10 cellular contexts compared by ENCODE assay signal in genomic region chr4:152785639-152786517, GRCh38. TPM values are rescaled to one million over a fixed set of nuclear protein-coding genes. Genes with fewer than 3 reads are reported as not detected.
DNase-seq lines count a peak whose midpoint lies in the region; ATAC-seq and TF ChIP-seq lines count a peak whose summit lies in the region.
"Had no signal": no experiment of that assay in that cellular context is flagged by ENCODE, and none has a peak within 500 bp of the region (broad histone marks: within the 10 kb centered on the region; RNA-seq: fewer than 3 reads in every experiment).

No MANE protein-coding gene starts in this region.

- no peak overlapping the region for H3K27ac ChIP-seq in CD8-positive, alpha-beta memory T cell (ENCODE audit: low read depth, low read length)
- H3K27ac ChIP-seq in WERI-Rb-1 (peak overlapping the region; percentile 78), coronary artery (no peak overlapping the region)

- no peaks in the 10 kb centered on the region for H3K9me3 Mint-ChIP-seq in CD8-positive, alpha-beta memory T cell
- no peaks in the 10 kb centered on the region for H3K9me3 Mint-ChIP-seq in mesothelial cell of epicardium

- H3K27me3 ChIP-seq in CD8-positive, alpha-beta memory T cell (ENCODE audit: insufficient read depth, low read length, poor library complexity, severe bottlenecking), result no peaks in the 10 kb centered on the region
- no peaks in the 10 kb centered on the region for H3K27me3 ChIP-seq in WERI-Rb-1 (ENCODE audit: insufficient read depth, low read depth, severe bottlenecking)

- no peak overlapping the region for H3K4me3 ChIP-seq in CD8-positive, alpha-beta memory T cell (ENCODE audit: low read length)
- H3K4me3 ChIP-seq in WERI-Rb-1 (ENCODE audit: low read depth, low read length), result peak overlapping the region; percentile 25
- H3K4me3 ChIP-seq in coronary artery, result no peak overlapping the region

- no peaks in the 10 kb centered on the region for H3K27me3 Mint-ChIP-seq in CD8-positive, alpha-beta memory T cell
- H3K27me3 Mint-ChIP-seq in mesothelial cell of epicardium (ENCODE audit: low read depth), result no peaks in the 10 kb centered on the region

- H3K36me3 Mint-ChIP-seq in CD8-positive, alpha-beta memory T cell, result peaks cover 0 to 3% (median 2%) of the 10 kb centered on the region in 3 donors
- peaks cover 2% of the 10 kb centered on the region for H3K36me3 Mint-ChIP-seq in mesothelial cell of epicardium

- H3K36me3 ChIP-seq in CD8-positive, alpha-beta memory T cell (ENCODE audit: insufficient read depth, low read length), result no peaks in the 10 kb centered on the region
- H3K36me3 ChIP-seq in WERI-Rb-1, result peaks cover 11% of the 10 kb centered on the region

- CTCF ChIA-PET in CD8-positive, alpha-beta memory T cell (lab: Charles Lee), result no interaction called here

- peak overlapping the region; percentile 0 to 64 (median 37) for H3K4me3 Mint-ChIP-seq in CD8-positive, alpha-beta memory T cell
- no peak overlapping the region for H3K4me3 Mint-ChIP-seq in mesothelial cell of epicardium

- no peak for DNase-seq in CD8-positive, alpha-beta memory T cell
- no peak for DNase-seq in WERI-Rb-1
- no peak for DNase-seq in mesothelial cell of epicardium (ENCODE audit: low spot score in 2 of 2, unreplicated experiment in 2 of 2)
- no peak for DNase-seq in stimulated activated naive CD4-positive, alpha-beta T cell treated with Interleukin-2 at 50 U/mL for 16 hours (lab: John Stamatoyannopoulos, UW)
- DNase-seq in coronary artery (ENCODE audit: low spot score), result no peak
- DNase-seq: activated CD8-positive, alpha-beta memory T cell treated with anti-CD3 and anti-CD28 coated beads, Interleukin-2, amount 50 U/mL, for 4 hours; NCI-H1436 treated with DMSO at 0.1 percent for 48 hours had no signal

- POLR2A ChIA-PET in CD8-positive, alpha-beta memory T cell (lab: Charles Lee), result no interaction called here

- peak overlapping the region in 6 of 8 donors; percentile 2 to 72 (median 54) for H3K27ac Mint-ChIP-seq in CD8-positive, alpha-beta memory T cell
- peak overlapping the region; percentile 5 for H3K27ac Mint-ChIP-seq in mesothelial cell of epicardium

- TF ChIP-seq CTCF in WERI-Rb-1 (IDR thresholded peaks at IDR 0.05; ENCODE audit: low read depth, low read length) (no peak), mesothelial cell of epicardium (IDR thresholded peaks at IDR 0.05; ENCODE audit: unreplicated experiment) (no peak), coronary artery (IDR thresholded peaks at IDR 0.05) (no peak)

- peaks cover 33 to 67% (median 62%) of the 10 kb centered on the region in 3 donors for H3K4me1 Mint-ChIP-seq in CD8-positive, alpha-beta memory T cell
- peaks cover 25% of the 10 kb centered on the region for H3K4me1 Mint-ChIP-seq in mesothelial cell of epicardium

- ATAC-seq in GM19372 (IDR thresholded peaks at IDR 0.05; ENCODE audit: low read depth, unreplicated experiment) (peak; percentile 49), HG02973 (IDR thresholded peaks at IDR 0.05; ENCODE audit: unreplicated experiment) (no peak)
- ATAC-seq: Panc1 had no signal

- H3K4me1 ChIP-seq in CD8-positive, alpha-beta memory T cell (ENCODE audit: insufficient read depth, low read length), result peaks cover 16% of the 10 kb centered on the region

- H3K9me3 ChIP-seq in CD8-positive, alpha-beta memory T cell (ENCODE audit: low read length), result no peaks in the 10 kb centered on the region
- no peaks in the 10 kb centered on the region for H3K9me3 ChIP-seq in WERI-Rb-1 (ENCODE audit: severe bottlenecking)

RNA-seq across cellular contexts. Expression of gene ARFIP1, which starts 6.1 kb away (rescaled TPM):
- 10 to 100 TPM; 13.1 to 14.0 TPM for total RNA-seq in CD8-positive, alpha-beta memory T cell
- polyA plus RNA-seq in CD8-positive, alpha-beta memory T cell, result 15.3 TPM
- total RNA-seq in mesothelial cell of epicardium, result 25.1 to 26.7 TPM (median 26.2 TPM) in 3 replicates

RNA-seq across cellular contexts. Expression of gene TIGD4, which starts 6.3 kb away (rescaled TPM):
- total RNA-seq in CD8-positive, alpha-beta memory T cell, result under 1 TPM; 0.60 to 0.68 TPM
- 0.29 TPM for polyA plus RNA-seq in CD8-positive, alpha-beta memory T cell
- 0.43 to 0.65 TPM (median 0.58 TPM) in 3 replicates for total RNA-seq in mesothelial cell of epicardium
